In genomic region chr3:36511761-36512496, GRCh38 we compare ENCODE assay signal across 14 cellular contexts.
DNase-seq lines count a peak whose midpoint lies in the region; ATAC-seq and TF ChIP-seq lines count a peak whose summit lies in the region.
"Had no signal": no experiment of that assay in that cellular context is flagged by ENCODE, and none has a peak within 500 bp of the region (broad histone marks: within the 10 kb centered on the region; RNA-seq: fewer than 3 reads in every experiment).

No MANE protein-coding gene starts in this region.

- WGBS in right cardiac atrium = 48% methylated on average over 5 of the region's 5 CpGs
- 57% methylated on average over 5 of the region's 5 CpGs for WGBS in esophagus muscularis mucosa

- H3K9me3 ChIP-seq in cardiac muscle cell (ENCODE audit: low read depth) = no peaks in the 10 kb centered on the region
- H3K9me3 ChIP-seq in right cardiac atrium (ENCODE audit: control insufficient read depth, low read length) = no peaks in the 10 kb centered on the region
- H3K9me3 ChIP-seq in esophagus muscularis mucosa = no peaks in the 10 kb centered on the region
- no peaks in the 10 kb centered on the region for H3K9me3 ChIP-seq in T-helper 17 cell (ENCODE audit: control insufficient read depth, low read length, poor library complexity, severe bottlenecking)
- H3K9me3 ChIP-seq: Caco-2, HAP-1 had no signal

- DNase-seq in cardiac muscle cell (ENCODE audit: low read depth in 1 of 2, low spot score in 1 of 2) = peak in 1 of 2 donors; percentile 63
- DNase-seq in right cardiac atrium = no peak
- peak; percentile 90 for DNase-seq in esophagus muscularis mucosa (ENCODE audit: extremely low spot score)
- DNase-seq in nephron progenitor cell = no peak
- DNase-seq in NCI-H526 treated with DMSO at 0.1 percent for 48 hours (lab: John Stamatoyannopoulos, UW) = no peak
- no peak for DNase-seq in T-helper 17 cell
- no peak for DNase-seq in NCI-H1694 (lab: John Stamatoyannopoulos, UW)
- DNase-seq: 8988T; Caco-2; CD8-positive, alpha-beta T cell; GDM1; GM23248 had no signal

- H3K9me3 Mint-ChIP-seq in nephron progenitor cell = no peaks in the 10 kb centered on the region
- H3K9me3 Mint-ChIP-seq: CD8-positive, alpha-beta T cell had no signal

- TF ChIP-seq POLR2A in esophagus muscularis mucosa (IDR thresholded peaks at IDR 0.05; ENCODE audit: low read depth) = no peak

- TF ChIP-seq EP300 in esophagus muscularis mucosa (IDR thresholded peaks at IDR 0.05) = no peak

- H3K36me3 ChIP-seq in cardiac muscle cell (no peaks in the 10 kb centered on the region), esophagus muscularis mucosa (no peaks in the 10 kb centered on the region)
- H3K36me3 ChIP-seq: HAP-1 had no signal

- intact Hi-C loops in right cardiac atrium (cut with DNase I) (no loop called here), esophagus muscularis mucosa (cut with DNase I) (no loop called here)

- H3K27ac Mint-ChIP-seq in nephron progenitor cell (peak overlapping the region; percentile 29), T-helper 17 cell (no peak overlapping the region)
- H3K27ac Mint-ChIP-seq: CD8-positive, alpha-beta T cell had no signal

- ATAC-seq in right cardiac atrium (no peak), T-helper 17 cell (no peak)
- ATAC-seq: CD8-positive, alpha-beta T cell had no signal

- H3K4me1 Mint-ChIP-seq in nephron progenitor cell (no peaks in the 10 kb centered on the region), T-helper 17 cell (no peaks in the 10 kb centered on the region)

- H3K27me3 Mint-ChIP-seq in nephron progenitor cell (ENCODE audit: low read depth, poor library complexity) = no peaks in the 10 kb centered on the region
- H3K27me3 Mint-ChIP-seq in T-helper 17 cell = no peaks in the 10 kb centered on the region

- H3K4me1 ChIP-seq in cardiac muscle cell (ENCODE audit: low read depth) (peaks cover 19% of the 10 kb centered on the region), right cardiac atrium (ENCODE audit: control insufficient read depth, insufficient read depth, low read length) (no peaks in the 10 kb centered on the region), esophagus muscularis mucosa (peaks cover 0 to 9% (median 3%) of the 10 kb centered on the region in 4 donors)
- H3K4me1 ChIP-seq: BLaER1 treated with 17β-estradiol and CSF1 and Interleukin-3, amounts not matched to agents 10 nM and 100 nM; Caco-2; HAP-1 had no signal

- peak overlapping the region; percentile 87 for H3K27ac ChIP-seq in cardiac muscle cell
- no peak overlapping the region for H3K27ac ChIP-seq in right cardiac atrium (ENCODE audit: low read length)
- no peak overlapping the region for H3K27ac ChIP-seq in esophagus muscularis mucosa (replicated peaks in 1 of 4)
- H3K27ac ChIP-seq: BLaER1 treated with 17β-estradiol and CSF1 and Interleukin-3, amounts not matched to agents 10 nM and 100 nM; GM23248 had no signal

- no peak overlapping the region for H3K4me3 Mint-ChIP-seq in nephron progenitor cell
- no peak overlapping the region for H3K4me3 Mint-ChIP-seq in T-helper 17 cell
- H3K4me3 Mint-ChIP-seq: CD8-positive, alpha-beta T cell had no signal

- H3K36me3 Mint-ChIP-seq in nephron progenitor cell (ENCODE audit: low read depth) (no peaks in the 10 kb centered on the region), T-helper 17 cell (ENCODE audit: low read depth) (no peaks in the 10 kb centered on the region)
- H3K36me3 Mint-ChIP-seq: CD8-positive, alpha-beta T cell had no signal

- H3K27me3 ChIP-seq in cardiac muscle cell (no peaks in the 10 kb centered on the region), right cardiac atrium (ENCODE audit: control insufficient read depth, insufficient read depth) (no peaks in the 10 kb centered on the region), esophagus muscularis mucosa (no peaks in the 10 kb centered on the region)
- H3K27me3 ChIP-seq: BLaER1 treated with 17β-estradiol and CSF1 and Interleukin-3, amounts not matched to agents 10 nM and 100 nM had no signal

- H3K4me3 ChIP-seq in cardiac muscle cell = no peak overlapping the region
- H3K4me3 ChIP-seq in right cardiac atrium (ENCODE audit: low read length) = no peak overlapping the region
- no peak overlapping the region for H3K4me3 ChIP-seq in esophagus muscularis mucosa
- H3K4me3 ChIP-seq: BLaER1 treated with 17β-estradiol and CSF1 and Interleukin-3, amounts not matched to agents 10 nM and 100 nM; GM23248; HAP-1 had no signal

- TF ChIP-seq CTCF in cardiac muscle cell (IDR thresholded peaks at IDR 0.05; ENCODE audit: low read depth, low read length) (no peak), esophagus muscularis mucosa (IDR thresholded peaks at IDR 0.05) (no peak), nephron progenitor cell (IDR thresholded peaks at IDR 0.05) (no peak)
